In genomic region chr3:94081880-94082279, GRCh38 we compare ENCODE assay signal across 20 cellular contexts. TPM values are rescaled to one million over a fixed set of nuclear protein-coding genes. Genes with fewer than 3 reads are reported as not detected.
DNase-seq lines count a peak whose midpoint lies in the region; ATAC-seq, FAIRE-seq and TF ChIP-seq lines count a peak whose summit lies in the region.
"Had no signal": no experiment of that assay in that cellular context is flagged by ENCODE, and none has a peak within 500 bp of the region (broad histone marks: within the 10 kb centered on the region; RNA-seq: fewer than 3 reads in every experiment).

No MANE protein-coding gene starts in this region.

- H3K4me3 ChIP-seq in CD4-positive, CD25-positive, alpha-beta regulatory T cell (ENCODE audit: low read depth, low read length): no peak overlapping the region
- no peak overlapping the region for H3K4me3 ChIP-seq in CD4-positive, alpha-beta memory T cell (ENCODE audit: low read length in 2 of 2)
- no peak overlapping the region for H3K4me3 ChIP-seq in PC-3 (ENCODE audit: low read length)
- H3K4me3 ChIP-seq: SK-N-MC had no signal

- no peaks in the 10 kb centered on the region for H3K9me2 ChIP-seq in PC-3 (replicated peaks; ENCODE audit: low read length)

- peak overlapping the region in 1 of 4 donors; percentile 31 for H3K4me3 Mint-ChIP-seq in CD4-positive, CD25-positive, alpha-beta regulatory T cell
- peak overlapping the region in 1 of 8 donors; percentile 13 for H3K4me3 Mint-ChIP-seq in CD4-positive, alpha-beta memory T cell

- no peak overlapping the region for H2AFZ ChIP-seq in PC-3 (ENCODE audit: low read length)

- intact Hi-C loops in CD4-positive, alpha-beta memory T cell (cut with micrococcal nuclease): no loop called here
- intact Hi-C loops in PC-3 (cut with micrococcal nuclease): no loop called here

- peaks cover 26% of the 10 kb centered on the region for H3K36me3 Mint-ChIP-seq in CD4-positive, CD25-positive, alpha-beta regulatory T cell
- H3K36me3 Mint-ChIP-seq in CD4-positive, alpha-beta memory T cell: peaks cover 35 to 40% of the 10 kb centered on the region in 2 donors

- H3F3A ChIP-seq in PC-3 (ENCODE audit: low read length, unreplicated experiment): no peaks in the 10 kb centered on the region

- H3K9me3 ChIP-seq in CD4-positive, CD25-positive, alpha-beta regulatory T cell (ENCODE audit: control insufficient read depth in 2 of 2, low read length in 2 of 2): no peaks in the 10 kb centered on the region
- no peaks in the 10 kb centered on the region for H3K9me3 ChIP-seq in CD4-positive, alpha-beta memory T cell (ENCODE audit: control insufficient read depth in 1 of 2, low read length in 2 of 2)
- H3K9me3 ChIP-seq in PC-3 (ENCODE audit: low read length): no peaks in the 10 kb centered on the region

- no peak overlapping the region for H3K9ac ChIP-seq in PC-3 (ENCODE audit: low read length)
- H3K9ac ChIP-seq: KMS-11 had no signal

- H3K27ac ChIP-seq in CD4-positive, CD25-positive, alpha-beta regulatory T cell (ENCODE audit: insufficient read depth, low read length, poor library complexity, severe bottlenecking): no peak overlapping the region
- H3K27ac ChIP-seq in CD4-positive, alpha-beta memory T cell (ENCODE audit: low read depth, low read length): no peak overlapping the region
- H3K27ac ChIP-seq in PC-3 (ENCODE audit: low read length): no peak overlapping the region
- H3K27ac ChIP-seq: KMS-11, SK-N-MC had no signal

- POLR2A ChIA-PET in CD4-positive, alpha-beta memory T cell (lab: Charles Lee; ENCODE audit: partially characterized antibody): interaction anchor here (0.5 to 4.7 kb wide), 2 partner anchors 19 to 77 kb away, joined by 4 to 33 read pairs; partner anchors contain the start of genes DHFR2 and NSUN3
- POLR2A ChIA-PET in PC-3 (lab: Charles Lee; ENCODE audit: unreplicated experiment): interaction anchor here (0.5 kb wide), 1 partner anchor 108 kb away, joined by 5 read pairs; the partner anchor contains the start of gene PROS1

- peak overlapping the region in 2 of 3 donors; percentile 78 to 80 for H3K27ac Mint-ChIP-seq in CD4-positive, CD25-positive, alpha-beta regulatory T cell
- H3K27ac Mint-ChIP-seq in CD4-positive, alpha-beta memory T cell: peak overlapping the region in 5 of 7 donors; percentile 13 to 87 (median 36)

- peak; percentile 21 for FAIRE-seq in islet of Langerhans (lab: Jason Lieb, UNC)

- H3K4me1 Mint-ChIP-seq in CD4-positive, CD25-positive, alpha-beta regulatory T cell: peaks cover 21 to 61% (median 46%) of the 10 kb centered on the region in 4 donors
- peaks cover 38 to 54% (median 43%) of the 10 kb centered on the region in 4 donors for H3K4me1 Mint-ChIP-seq in CD4-positive, alpha-beta memory T cell

- no peak for TF ChIP-seq CTCF in PC-3 (conservative IDR thresholded peaks at IDR 0.05; ENCODE audit: low read depth, low read length)

- DNase-seq in CD4-positive, CD25-positive, alpha-beta regulatory T cell: no peak
- no peak for DNase-seq in CD4-positive, alpha-beta memory T cell
- no peak for DNase-seq in PC-3
- DNase-seq in kidney glomerular epithelial cell (lab: John Stamatoyannopoulos, UW): no peak
- no peak for DNase-seq in NCI-H1105 treated with DMSO at 0.1 percent for 48 hours (lab: John Stamatoyannopoulos, UW)
- DNase-seq: ACHN, C1 segment of cervical spinal cord, DMS 273 treated with DMSO at 0.1 percent for 48 hours, DND-41, NCI-H1436, NCI-H510A treated with DMSO at 0.1 percent for 48 hours, NCI-H82 had no signal

- peaks cover 0 to 4% (median 0%) of the 10 kb centered on the region in 7 donors for H3K9me3 Mint-ChIP-seq in CD4-positive, CD25-positive, alpha-beta regulatory T cell
- H3K9me3 Mint-ChIP-seq in CD4-positive, alpha-beta memory T cell: no peaks in the 10 kb centered on the region

- no TSS peak for BruUV-seq in PC-3 (replicated peaks; lab: Mats Ljungman, UMichigan)

- no peaks in the 10 kb centered on the region for H3K27me3 Mint-ChIP-seq in CD4-positive, CD25-positive, alpha-beta regulatory T cell
- H3K27me3 Mint-ChIP-seq in CD4-positive, alpha-beta memory T cell: no peaks in the 10 kb centered on the region

- peaks cover 17% of the 10 kb centered on the region for H3K36me3 ChIP-seq in CD4-positive, CD25-positive, alpha-beta regulatory T cell (ENCODE audit: control insufficient read depth, insufficient read depth, low read length)
- no peaks in the 10 kb centered on the region for H3K36me3 ChIP-seq in CD4-positive, alpha-beta memory T cell (ENCODE audit: insufficient read depth, low read length)
- H3K36me3 ChIP-seq in PC-3 (ENCODE audit: low read depth, low read length): 0 out of 2 replicates have a peak, but pooled peaks cover 7% of the 10 kb centered on the region

- CTCF ChIA-PET in CD4-positive, alpha-beta memory T cell (lab: Charles Lee; ENCODE audit: partially characterized antibody): interaction anchor here (1.7 to 3.5 kb wide), 2 partner anchors 12 to 19 kb away, joined by 5 to 28 read pairs; partner anchors contain the start of genes DHFR2 and NSUN3
- CTCF ChIA-PET in PC-3 (lab: Charles Lee): interaction anchor here (0.6 kb wide), 1 partner anchor 11 kb away, joined by 3 read pairs; no protein-coding TSS in a partner anchor

- no peak overlapping the region for H3K4me2 ChIP-seq in PC-3 (ENCODE audit: low read length)
- H3K4me2 ChIP-seq: KMS-11 had no signal

- no peaks in the 10 kb centered on the region for H3K79me2 ChIP-seq in PC-3 (ENCODE audit: low read length)

- no peaks in the 10 kb centered on the region for H3K27me3 ChIP-seq in CD4-positive, CD25-positive, alpha-beta regulatory T cell (ENCODE audit: control insufficient read depth, insufficient read depth, low read length)
- H3K27me3 ChIP-seq in CD4-positive, alpha-beta memory T cell (ENCODE audit: insufficient read depth, low read length): no peaks in the 10 kb centered on the region
- no peaks in the 10 kb centered on the region for H3K27me3 ChIP-seq in PC-3 (ENCODE audit: low read length)

- peaks cover 23% of the 10 kb centered on the region for H3K4me1 ChIP-seq in CD4-positive, CD25-positive, alpha-beta regulatory T cell (ENCODE audit: control insufficient read depth, insufficient read depth, low read length, poor library complexity, severe bottlenecking)
- H3K4me1 ChIP-seq in CD4-positive, alpha-beta memory T cell (ENCODE audit: insufficient read depth, low read length): peaks cover 26% of the 10 kb centered on the region
- H3K4me1 ChIP-seq in PC-3 (ENCODE audit: insufficient read depth, low read length): no peaks in the 10 kb centered on the region

- no peak for ATAC-seq in CD4-positive, CD25-positive, alpha-beta regulatory T cell (ENCODE audit: low read depth in 2 of 2)
- ATAC-seq in PC-3 (peak; percentile 63; the same call in 1 of the 2 replicates), HG02610 (IDR thresholded peaks at IDR 0.05; ENCODE audit: unreplicated experiment) (no peak)
- ATAC-seq: Right ventricle myocardium inferior had no signal

- 0 out of 2 replicates have a peak, but pooled peaks cover 3% of the 10 kb centered on the region for H4K20me1 ChIP-seq in PC-3 (ENCODE audit: low read length)

RNA-seq across cellular contexts. Expression of gene NSUN3, which starts 19.0 kb away (rescaled TPM):
- total RNA-seq in CD4-positive, CD25-positive, alpha-beta regulatory T cell: 26.2 TPM
- polyA plus RNA-seq in CD4-positive, CD25-positive, alpha-beta regulatory T cell: 10 to 100 TPM in 3 of 4 donors, 1 to 10 TPM in 1; 9.8 to 12.3 (median 11.3) TPM
- total RNA-seq in CD4-positive, alpha-beta memory T cell: 10 to 100 TPM; 20.4 to 23.1 TPM
- polyA plus RNA-seq in CD4-positive, alpha-beta memory T cell: 10 to 100 TPM in 1 of 2 donors, 1 to 10 TPM in 1; 10.0 to 11.9 TPM
- 4.4 and 5.3 TPM in 2 replicates for total RNA-seq in PC-3 (2014; rRNA removed)

RNA-seq across cellular contexts. Expression of gene DHFR2, which starts 19.2 kb away (rescaled TPM):
- total RNA-seq in CD4-positive, CD25-positive, alpha-beta regulatory T cell: 2.9 TPM
- polyA plus RNA-seq in CD4-positive, CD25-positive, alpha-beta regulatory T cell: 1 to 10 TPM; 4.2 to 6.7 (median 4.9) TPM
- total RNA-seq in CD4-positive, alpha-beta memory T cell: 10 to 100 TPM; 15.9 TPM
- polyA plus RNA-seq in CD4-positive, alpha-beta memory T cell: 1 to 10 TPM; 1.2 to 5.9 TPM
- total RNA-seq in PC-3 (2014; rRNA removed): 2.2 and 2.6 TPM in 2 replicates

RNA-seq across cellular contexts. Expression of gene STX19, which starts 53.5 kb away (rescaled TPM):
- total RNA-seq in CD4-positive, CD25-positive, alpha-beta regulatory T cell: not detected
- under 1 TPM in 1 of 4 donors, not detected in 3; 0.95 TPM for polyA plus RNA-seq in CD4-positive, CD25-positive, alpha-beta regulatory T cell
- total RNA-seq in CD4-positive, alpha-beta memory T cell: under 1 TPM in 1 of 2 experiments, not detected in 1; 0.39 TPM
- under 1 TPM in 1 of 2 donors, not detected in 1; 0.39 TPM for polyA plus RNA-seq in CD4-positive, alpha-beta memory T cell
- not detected in 2 replicates for total RNA-seq in PC-3 (2014; rRNA removed)
- total RNA-seq: G401, H4, M059J, Right ventricle myocardium inferior had no signal
